ENCODE assay signal across 1 cellular context in the genomic region with DNA sequence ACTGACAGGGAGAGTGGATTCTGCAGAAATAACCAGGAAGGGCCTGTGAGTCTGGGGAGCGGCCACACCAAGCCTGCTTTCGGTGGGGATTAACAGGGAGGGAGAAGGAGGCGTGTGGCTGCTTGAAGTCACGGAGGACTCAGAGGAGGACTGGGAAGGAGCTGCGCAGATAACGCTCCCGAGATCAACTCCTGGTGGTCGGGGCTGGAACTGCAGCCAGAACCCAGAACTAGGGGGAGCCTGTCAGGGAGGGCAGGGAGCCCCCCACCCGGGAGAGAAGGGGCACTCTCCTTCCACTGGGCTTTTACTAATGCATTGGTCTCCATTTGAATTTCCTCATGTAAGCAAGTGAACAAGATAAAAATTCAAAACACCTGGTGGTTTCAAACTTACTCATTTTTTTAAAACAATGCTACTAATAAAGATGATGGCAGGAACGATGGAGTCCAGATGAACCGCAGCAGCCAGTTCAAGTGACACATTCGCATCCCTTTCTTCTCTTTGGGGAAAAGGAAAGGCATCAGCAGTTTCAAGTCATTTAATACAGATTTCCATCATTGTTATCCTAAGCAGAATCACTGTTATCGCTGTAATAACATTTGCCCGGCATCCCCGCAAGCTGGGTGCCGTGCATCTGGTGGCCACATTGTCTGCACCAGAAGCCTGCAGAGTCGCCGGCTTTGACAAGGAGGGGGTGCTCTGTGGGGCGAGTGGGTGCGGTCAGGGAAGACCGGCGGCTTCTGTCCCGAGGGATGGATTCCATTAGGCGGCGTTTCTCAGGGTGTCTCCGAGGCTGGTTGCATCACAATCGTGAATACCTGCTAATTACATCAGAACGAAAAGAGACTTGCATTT.
TF ChIP-seq lines count a peak whose summit lies in the region.

No MANE protein-coding gene starts in this region.

TF ChIP-seq in HEK293, 187 proteins besides CTCF, POLR2A, EP300 and RAD21 (continued from another document):
- TF ChIP-seq ZNF677 (tag by site-specific recombination; IDR thresholded peaks at IDR 0.05) (no peak), KLF1 (tag by site-specific recombination; IDR thresholded peaks at IDR 0.05) (peak; percentile 28; the same call in 1 of the 2 replicates), SP7 (tag by site-specific recombination; IDR thresholded peaks at IDR 0.05) (peak; percentile 37; the same call in 1 of the 2 replicates), ZNF626 (tag by site-specific recombination; IDR thresholded peaks at IDR 0.05) (no peak), ZIC2 (tag by site-specific recombination; IDR thresholded peaks at IDR 0.05) (peak; percentile 62; the same call in 1 of the 2 replicates), ZBTB10 (tag by site-specific recombination; IDR thresholded peaks at IDR 0.05) (peak; percentile 49; the same call in 1 of the 2 replicates), ZNF202 (tag by site-specific recombination; IDR thresholded peaks at IDR 0.05; ENCODE audit: borderline replicate concordance) (no peak), ZNF398 (tag by site-specific recombination; IDR thresholded peaks at IDR 0.05) (peak; percentile 55), MZF1 (tag by site-specific recombination; IDR thresholded peaks at IDR 0.05; ENCODE audit: borderline replicate concordance) (peak; percentile 68), SP2 (tag by site-specific recombination; IDR thresholded peaks at IDR 0.05) (no peak), ZNF544 (tag by site-specific recombination; IDR thresholded peaks at IDR 0.05) (no peak), PATZ1 (tag by site-specific recombination; IDR thresholded peaks at IDR 0.05) (peak; percentile 84), ZNF335 (tag by site-specific recombination; conservative IDR thresholded peaks at IDR 0.05) (peak; percentile 49)
